In genomic region chr6:100461920-100462295, GRCh38 we compare ENCODE assay signal across 19 cellular contexts. TPM values are rescaled to one million over a fixed set of nuclear protein-coding genes. Genes with fewer than 3 reads are reported as not detected.
DNase-seq lines count a peak whose midpoint lies in the region; ATAC-seq and TF ChIP-seq lines count a peak whose summit lies in the region.
"Had no signal": no experiment of that assay in that cellular context is flagged by ENCODE, and none has a peak within 500 bp of the region (broad histone marks: within the 10 kb centered on the region; RNA-seq: fewer than 3 reads in every experiment).

No MANE protein-coding gene starts in this region.

- peak overlapping the region; percentile 68 for H3K27ac Mint-ChIP-seq in T-helper 17 cell
- peak overlapping the region in 1 of 10 donors; percentile 56 for H3K27ac Mint-ChIP-seq in naive thymus-derived CD8-positive, alpha-beta T cell
- H3K27ac Mint-ChIP-seq: activated B cell treated with CpG ODN at 0.5 μM for 24 hours had no signal

- no TSS peak for BruUV-seq in PC-3 (replicated peaks; lab: Mats Ljungman, UMichigan)

- H3K9me2 ChIP-seq in PC-3 (replicated peaks; ENCODE audit: low read length), result no peaks in the 10 kb centered on the region

- no peak overlapping the region for H3K27ac ChIP-seq in PC-3 (ENCODE audit: low read length)
- H3K27ac ChIP-seq: ascending aorta, heart left ventricle, lower lobe of right lung, parathyroid adenoma had no signal

- CTCF ChIA-PET in AG04449 (lab: Yijun Ruan, JAX) (interaction anchor here (1.3 to 5.1 kb wide), 10 partner anchors 8 to 355 kb away, joined by 3 to 46 read pairs (median 6); no protein-coding TSS in a partner anchor), PC-3 (lab: Charles Lee) (no interaction called here)

- no peaks in the 10 kb centered on the region for H3K4me1 ChIP-seq in PC-3 (ENCODE audit: insufficient read depth, low read length)
- H3K4me1 ChIP-seq: parathyroid adenoma had no signal

- DNase-seq in AG04449 (ENCODE audit: low read depth, low spot score) (no peak), T-helper 17 cell (no peak), NCI-H69 (lab: John Stamatoyannopoulos, UW) (no peak), GM03348 (ENCODE audit: low spot score) (no peak), PC-3 (no peak)
- no peak for DNase-seq in naive thymus-derived CD8-positive, alpha-beta T cell
- DNase-seq: activated B cell treated with CpG ODN at 0.5 μM for 24 hours; activated T-cell treated with anti-CD3 and anti-CD28 coated beads for 4 hours; C1 segment of cervical spinal cord; effector CD4-positive, alpha-beta T cell; heart left ventricle; lower lobe of right lung; Right ventricle myocardium superior; stimulated activated CD4-positive, alpha-beta T cell treated with anti-CD3 and anti-CD28 coated beads, Interleukin-4, amount 100 ng/mL, for 24 hours; stimulated activated naive CD8-positive, alpha-beta T cell treated with anti-CD3 and anti-CD28 coated beads, Interleukin-15, Interleukin-2, amounts not matched to agents 100 U/mL and 50 U/mL, for 24 hours had no signal

- no peak overlapping the region for H3K9ac ChIP-seq in PC-3 (ENCODE audit: low read length)
- H3K9ac ChIP-seq: parathyroid adenoma had no signal

- H2AFZ ChIP-seq in PC-3 (ENCODE audit: low read length), result no peak overlapping the region
- H2AFZ ChIP-seq: parathyroid adenoma had no signal

- H3K9me3 ChIP-seq in T-helper 17 cell (ENCODE audit: control insufficient read depth, low read length, poor library complexity, severe bottlenecking), result peaks cover 27% of the 10 kb centered on the region
- H3K9me3 ChIP-seq in PC-3 (ENCODE audit: low read length), result no peaks in the 10 kb centered on the region
- H3K9me3 ChIP-seq: ascending aorta, heart left ventricle, lower lobe of right lung had no signal

- no peaks in the 10 kb centered on the region for H3K36me3 ChIP-seq in PC-3 (ENCODE audit: low read depth, low read length)
- H3K36me3 ChIP-seq: ascending aorta, heart left ventricle, lower lobe of right lung had no signal

- H3K4me1 Mint-ChIP-seq in T-helper 17 cell, result peaks cover 4% of the 10 kb centered on the region
- H3K4me1 Mint-ChIP-seq in naive thymus-derived CD8-positive, alpha-beta T cell, result peaks cover 8 to 20% (median 19%) of the 10 kb centered on the region in 4 donors

- H3K4me3 Mint-ChIP-seq in T-helper 17 cell, result no peak overlapping the region
- peak overlapping the region in 6 of 10 donors; percentile 7 to 52 (median 39) for H3K4me3 Mint-ChIP-seq in naive thymus-derived CD8-positive, alpha-beta T cell
- H3K4me3 Mint-ChIP-seq: activated B cell treated with CpG ODN at 0.5 μM for 24 hours had no signal

- intact Hi-C loops in PC-3 (cut with micrococcal nuclease), result no loop called here

- POLR2A ChIA-PET in AG04449 (lab: Yijun Ruan, JAX), result interaction anchor here (0.7 to 1.0 kb wide), 4 partner anchors 16 to 289 kb away, joined by 3 to 4 read pairs (median 3); no protein-coding TSS in a partner anchor
- POLR2A ChIA-PET in naive thymus-derived CD8-positive, alpha-beta T cell (lab: Charles Lee), result no interaction called here
- POLR2A ChIA-PET in PC-3 (lab: Charles Lee; ENCODE audit: unreplicated experiment), result no interaction called here

- no peaks in the 10 kb centered on the region for H3K79me2 ChIP-seq in PC-3 (ENCODE audit: low read length)
- H3K79me2 ChIP-seq: parathyroid adenoma had no signal

- peaks cover 7 to 74% (median 26%) of the 10 kb centered on the region in 9 donors for H3K9me3 Mint-ChIP-seq in naive thymus-derived CD8-positive, alpha-beta T cell

- H3F3A ChIP-seq in PC-3 (ENCODE audit: low read length, unreplicated experiment), result no peaks in the 10 kb centered on the region

- peak; percentile 32 for ATAC-seq in GM18867 (IDR thresholded peaks at IDR 0.05; ENCODE audit: unreplicated experiment)
- no peak for ATAC-seq in T-helper 17 cell
- no peak for ATAC-seq in naive thymus-derived CD8-positive, alpha-beta T cell
- no peak for ATAC-seq in GM21528 (IDR thresholded peaks at IDR 0.05; ENCODE audit: low FRiP score, unreplicated experiment)
- no peak for ATAC-seq in PC-3
- ATAC-seq: heart left ventricle; lower lobe of right lung; stimulated activated naive CD8-positive, alpha-beta T cell treated with anti-CD3 and anti-CD28 coated beads, Interleukin-15, Interleukin-2, amounts not matched to agents 100 U/mL and 50 U/mL, for 24 hours had no signal

- no peaks in the 10 kb centered on the region for H4K20me1 ChIP-seq in PC-3 (ENCODE audit: low read length)

- peak overlapping the region; percentile 83 for H3K4me3 ChIP-seq in AG04449 (ENCODE audit: low read depth, low read length)
- H3K4me3 ChIP-seq in PC-3 (ENCODE audit: low read length), result no peak overlapping the region
- H3K4me3 ChIP-seq: ascending aorta, heart left ventricle, lower lobe of right lung had no signal

- H3K27me3 Mint-ChIP-seq in T-helper 17 cell, result peaks cover 89% of the 10 kb centered on the region
- peaks cover 0 to 84% (median 57%) of the 10 kb centered on the region in 5 donors for H3K27me3 Mint-ChIP-seq in naive thymus-derived CD8-positive, alpha-beta T cell

- TF ChIP-seq CTCF in AG04449 (IDR thresholded peaks at IDR 0.05; ENCODE audit: insufficient read depth, low read length, missing control alignments) (no peak), PC-3 (conservative IDR thresholded peaks at IDR 0.05; ENCODE audit: low read depth, low read length) (no peak)

- no peaks in the 10 kb centered on the region for H3K27me3 ChIP-seq in PC-3 (ENCODE audit: low read length)

- no peaks in the 10 kb centered on the region for H3K36me3 Mint-ChIP-seq in T-helper 17 cell (ENCODE audit: low read depth)
- H3K36me3 Mint-ChIP-seq in naive thymus-derived CD8-positive, alpha-beta T cell, result peaks cover 8 to 33% (median 21%) of the 10 kb centered on the region in 3 donors

- no peak overlapping the region for H3K4me2 ChIP-seq in PC-3 (ENCODE audit: low read length)

RNA-seq across cellular contexts. Expression of gene SIM1, which starts 2.8 kb away (rescaled TPM):
- not detected for total RNA-seq in T-helper 17 cell
- total RNA-seq in naive thymus-derived CD8-positive, alpha-beta T cell, result not detected
- not detected for polyA plus RNA-seq in naive thymus-derived CD8-positive, alpha-beta T cell
- not detected in 2 replicates for total RNA-seq in PC-3 (2014; rRNA removed)
- total RNA-seq: activated B cell treated with CpG ODN at 0.5 μM for 24 hours, ascending aorta, lower lobe of right lung, Right ventricle myocardium superior had no signal
- polyA plus RNA-seq: heart left ventricle had no signal
